In genomic region chr16:23254338-23254737, GRCh38 we compare ENCODE assay signal across 12 cellular contexts. TPM values are rescaled to one million over a fixed set of nuclear protein-coding genes. Genes with fewer than 3 reads are reported as not detected.
DNase-seq lines count a peak whose midpoint lies in the region; ATAC-seq and TF ChIP-seq lines count a peak whose summit lies in the region.
"Had no signal": no experiment of that assay in that cellular context is flagged by ENCODE, and none has a peak within 500 bp of the region (broad histone marks: within the 10 kb centered on the region; RNA-seq: fewer than 3 reads in every experiment).

No MANE protein-coding gene starts in this region.

- no peak for TF ChIP-seq CTCF in GM10248 (IDR thresholded peaks at IDR 0.05; ENCODE audit: control extremely low read depth, extremely low read depth, low read depth, missing control alignments)

- no peak for ATAC-seq in activated CD8-positive, alpha-beta memory T cell treated with anti-CD3 and anti-CD28 coated beads, Interleukin-2, amount 10 ng/mL, durations not matched to agents 7 days and 5 days
- peak; percentile 21 for ATAC-seq in effector memory CD8-positive, alpha-beta T cell (replicated peaks)
- ATAC-seq in stimulated activated naive CD8-positive, alpha-beta T cell treated with anti-CD3 and anti-CD28 coated beads, Interleukin-15, Interleukin-2, amounts not matched to agents 100 U/mL and 50 U/mL, for 24 hours: peak; percentile 14

- H3K4me3 Mint-ChIP-seq in activated CD8-positive, alpha-beta memory T cell treated with anti-CD3 and anti-CD28 coated beads, Interleukin-2, amount 10 ng/mL, durations not matched to agents 7 days and 5 days: no peak overlapping the region
- H3K4me3 Mint-ChIP-seq in effector memory CD8-positive, alpha-beta T cell: no peak overlapping the region
- H3K4me3 Mint-ChIP-seq: B cell, immature natural killer cell, neural crest cell had no signal

- DNase-seq in activated CD8-positive, alpha-beta memory T cell treated with anti-CD3 and anti-CD28 coated beads, Interleukin-2, amount 10 ng/mL, durations not matched to agents 7 days and 5 days: peak; percentile 41
- no peak for DNase-seq in activated CD8-positive, alpha-beta memory T cell treated with anti-CD3 and anti-CD28 coated beads, Interleukin-2, amount 50 U/mL, for 4 hours
- DNase-seq in NCI-H69 (lab: John Stamatoyannopoulos, UW) (peak; percentile 9), GM10248 (ENCODE audit: extremely low spot score) (no peak), DMS53 (lab: John Stamatoyannopoulos, UW) (no peak), T-helper 9 cell (no peak)
- no peak for DNase-seq in effector memory CD8-positive, alpha-beta T cell
- no peak for DNase-seq in stimulated activated naive CD8-positive, alpha-beta T cell treated with anti-CD3 and anti-CD28 coated beads, Interleukin-15, Interleukin-2, amounts not matched to agents 100 U/mL and 50 U/mL, for 24 hours
- DNase-seq: immature natural killer cell had no signal

- no peak overlapping the region for H3K27ac Mint-ChIP-seq in activated CD8-positive, alpha-beta memory T cell treated with anti-CD3 and anti-CD28 coated beads, Interleukin-2, amount 10 ng/mL, durations not matched to agents 7 days and 5 days
- no peak overlapping the region for H3K27ac Mint-ChIP-seq in effector memory CD8-positive, alpha-beta T cell
- H3K27ac Mint-ChIP-seq: B cell, immature natural killer cell had no signal

- peaks cover 6% of the 10 kb centered on the region for H3K27me3 Mint-ChIP-seq in activated CD8-positive, alpha-beta memory T cell treated with anti-CD3 and anti-CD28 coated beads, Interleukin-2, amount 10 ng/mL, durations not matched to agents 7 days and 5 days
- H3K27me3 Mint-ChIP-seq in effector memory CD8-positive, alpha-beta T cell: peaks cover 14 to 22% of the 10 kb centered on the region in 2 donors

- no peaks in the 10 kb centered on the region for H3K4me1 Mint-ChIP-seq in activated CD8-positive, alpha-beta memory T cell treated with anti-CD3 and anti-CD28 coated beads, Interleukin-2, amount 10 ng/mL, durations not matched to agents 7 days and 5 days
- no peaks in the 10 kb centered on the region for H3K4me1 Mint-ChIP-seq in effector memory CD8-positive, alpha-beta T cell (ENCODE audit: low read depth in 2 of 2)
- H3K4me1 Mint-ChIP-seq: B cell, immature natural killer cell, neural crest cell had no signal

- no peaks in the 10 kb centered on the region for H3K9me3 Mint-ChIP-seq in activated CD8-positive, alpha-beta memory T cell treated with anti-CD3 and anti-CD28 coated beads, Interleukin-2, amount 10 ng/mL, durations not matched to agents 7 days and 5 days (ENCODE audit: low read depth)
- H3K9me3 Mint-ChIP-seq in effector memory CD8-positive, alpha-beta T cell: no peaks in the 10 kb centered on the region
- H3K9me3 Mint-ChIP-seq: neural crest cell had no signal

- no peaks in the 10 kb centered on the region for H3K36me3 Mint-ChIP-seq in activated CD8-positive, alpha-beta memory T cell treated with anti-CD3 and anti-CD28 coated beads, Interleukin-2, amount 10 ng/mL, durations not matched to agents 7 days and 5 days
- H3K36me3 Mint-ChIP-seq in effector memory CD8-positive, alpha-beta T cell (ENCODE audit: insufficient read depth): no peaks in the 10 kb centered on the region
- H3K36me3 Mint-ChIP-seq: immature natural killer cell had no signal

- CTCF ChIA-PET in activated CD8-positive, alpha-beta memory T cell treated with anti-CD3 and anti-CD28 coated beads, Interleukin-2, amount 10 ng/mL, durations not matched to agents 7 days and 5 days (lab: Charles Lee): no interaction called here
- CTCF ChIA-PET in GM10248 (lab: Yijun Ruan, JAX): no interaction called here

- POLR2A ChIA-PET in GM10248 (lab: Yijun Ruan, JAX): no interaction called here

RNA-seq across cellular contexts. Expression of gene SCNN1B, which starts 47.8 kb away (rescaled TPM):
- not detected for total RNA-seq in activated CD8-positive, alpha-beta memory T cell treated with anti-CD3 and anti-CD28 coated beads, Interleukin-2, amount 10 ng/mL, durations not matched to agents 7 days and 5 days
- total RNA-seq: B cell, NCI-H460, neural crest cell had no signal

Comparison
In these comparisons a context has a peak if more than half of its experiments do, and no peak if none do; other contexts are left out.
1. DNase-seq: peak in activated CD8-positive, alpha-beta memory T cell treated with anti-CD3 and anti-CD28 coated beads, Interleukin-2, amount 10 ng/mL, durations not matched to agents 7 days and 5 days (single experiment) and NCI-H69 (single experiment); none in activated CD8-positive, alpha-beta memory T cell treated with anti-CD3 and anti-CD28 coated beads, Interleukin-2, amount 50 U/mL, for 4 hours (single experiment), effector memory CD8-positive, alpha-beta T cell (0 of 3), stimulated activated naive CD8-positive, alpha-beta T cell treated with anti-CD3 and anti-CD28 coated beads, Interleukin-15, Interleukin-2, amounts not matched to agents 100 U/mL and 50 U/mL, for 24 hours (single experiment), GM10248 (single experiment), DMS53 (single experiment) and T-helper 9 cell (single experiment).